ENCODE assay signal across 22 cellular contexts in the genomic region with DNA sequence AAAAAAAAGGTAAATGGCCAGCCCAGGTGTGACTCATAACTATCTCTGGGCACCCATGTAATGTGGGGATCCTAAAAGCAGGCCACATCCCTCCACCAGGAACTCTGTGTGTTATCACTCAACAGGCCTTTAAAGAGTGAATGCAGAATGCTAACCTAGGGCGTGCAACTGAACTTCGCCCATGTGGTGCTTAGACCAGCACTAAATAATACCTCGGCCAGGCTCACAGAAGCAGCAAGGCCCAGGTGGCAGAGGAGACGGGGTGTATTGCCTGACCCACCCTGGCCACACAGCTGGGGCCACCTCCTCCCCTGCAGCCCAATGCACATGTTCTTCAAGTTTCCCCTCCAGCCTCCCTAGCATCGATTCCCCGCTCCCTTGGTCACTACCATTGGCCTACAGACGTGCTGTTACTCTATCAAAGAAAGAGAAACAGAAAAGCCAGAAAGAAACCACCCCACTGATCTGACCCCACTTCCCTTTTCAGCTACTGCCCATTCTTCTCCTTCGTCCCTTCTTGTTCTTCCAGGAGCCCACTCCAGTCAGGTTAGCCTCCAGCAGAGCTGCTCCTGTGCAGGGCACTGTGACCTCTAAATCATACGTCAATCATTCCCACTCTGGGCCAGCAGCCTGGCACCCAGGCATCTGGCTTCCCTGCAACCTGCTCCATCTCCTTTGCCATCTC. TPM values are rescaled to one million over a fixed set of nuclear protein-coding genes. Genes with fewer than 3 reads are reported as not detected.
A peak's percentile ranks its signal among the peaks of the same experiment; 100 is the strongest.
DNase-seq lines count a peak whose midpoint lies in the region; ATAC-seq and TF ChIP-seq lines count a peak whose summit lies in the region.
"Had no signal": no experiment of that assay in that cellular context is flagged by ENCODE, and none has a peak within 500 bp of the region (broad histone marks: within the 10 kb centered on the region; RNA-seq: fewer than 3 reads in every experiment).

No MANE protein-coding gene starts in this region.

- H3K9me3 ChIP-seq in BLaER1 (no peaks in the 10 kb centered on the region), mucosa of descending colon (no peaks in the 10 kb centered on the region)
- H3K9me3 ChIP-seq in BLaER1 treated with 17β-estradiol and CSF1 and Interleukin-3, amounts not matched to agents 10 nM and 100 nM (replicated peaks in 1 of 11): no peaks in the 10 kb centered on the region
- H3K9me3 ChIP-seq: heart right ventricle, sigmoid colon had no signal

- H3K9ac ChIP-seq in BLaER1: no peak overlapping the region
- no peak overlapping the region for H3K9ac ChIP-seq in BLaER1 treated with 17β-estradiol and CSF1 and Interleukin-3, amounts not matched to agents 10 nM and 100 nM

- H3K4me3 ChIP-seq in BLaER1 (no peak overlapping the region), mucosa of descending colon (no peak overlapping the region)
- H3K4me3 ChIP-seq in BLaER1 treated with 17β-estradiol and CSF1 and Interleukin-3, amounts not matched to agents 10 nM and 100 nM: no peak overlapping the region
- H3K4me3 ChIP-seq: dorsolateral prefrontal cortex, heart right ventricle, sigmoid colon, SK-N-MC had no signal

- no peaks in the 10 kb centered on the region for H4K20me1 ChIP-seq in BLaER1
- peaks cover 0 to 5% (median 0%) of the 10 kb centered on the region in 11 experiments; a peak in 2 of 22 replicates for H4K20me1 ChIP-seq in BLaER1 treated with 17β-estradiol and CSF1 and Interleukin-3, amounts not matched to agents 10 nM and 100 nM

- peak overlapping the region; percentile 92 for H3K4me2 ChIP-seq in BLaER1
- peak overlapping the region in 10 of 11 experiments; percentile 21 to 97 (median 85); a peak in 18 of 22 replicates for H3K4me2 ChIP-seq in BLaER1 treated with 17β-estradiol and CSF1 and Interleukin-3, amounts not matched to agents 10 nM and 100 nM

- intact Hi-C loops in mucosa of descending colon (cut with DNase I, micrococcal nuclease): no loop called here

- DNase-seq in SW480 (ENCODE audit: low spot score) (peak; percentile 77), mucosa of descending colon (peak in 2 of 3 donors; percentile 61 to 65), occipital lobe (lab: John Stamatoyannopoulos, UW) (no peak), NAMALWA (ENCODE audit: low spot score) (no peak)
- DNase-seq: activated CD8-positive, alpha-beta memory T cell treated with anti-CD3 and anti-CD28 coated beads, Interleukin-2, amount 50 U/mL, for 48 hours; central memory CD4-positive, alpha-beta T cell; heart right ventricle; mesendoderm; natural killer cell; NCI-H187; sigmoid colon had no signal

- no peak for TF ChIP-seq CTCF in mucosa of descending colon (IDR thresholded peaks at IDR 0.05)

- no peak overlapping the region for H3K27ac ChIP-seq in BLaER1
- H3K27ac ChIP-seq in BLaER1 treated with 17β-estradiol and CSF1 and Interleukin-3, amounts not matched to agents 10 nM and 100 nM: no peak overlapping the region
- H3K27ac ChIP-seq: dorsolateral prefrontal cortex, epithelial cell of prostate, sigmoid colon, SK-N-MC had no signal

- ATAC-seq in mucosa of descending colon: peak; percentile 67
- ATAC-seq in HG03175 (IDR thresholded peaks at IDR 0.05; ENCODE audit: unreplicated experiment): no peak
- ATAC-seq: activated CD4-positive, CD25-positive, alpha-beta regulatory T cell treated with anti-CD3 and anti-CD28 coated beads, Interleukin-2, amount 50 U/mL, for 24 hours; heart right ventricle; left lobe of liver; natural killer cell; stimulated activated memory B cell treated with anti-CD40 and anti-IgM and Interleukin-4, amounts not matched to agents 10 μg/mL and 1 μg/mL and 100 μg/mL, for 72 hours had no signal

- H3K4me1 ChIP-seq in BLaER1 (peaks cover 93% of the 10 kb centered on the region), mucosa of descending colon (ENCODE audit: low read depth) (peaks cover 35% of the 10 kb centered on the region)
- H3K4me1 ChIP-seq in BLaER1 treated with 17β-estradiol and CSF1 and Interleukin-3, amounts not matched to agents 10 nM and 100 nM: peaks cover 32 to 91% (median 84%) of the 10 kb centered on the region in 10 experiments

- H3K36me3 ChIP-seq in BLaER1 (no peaks in the 10 kb centered on the region), mucosa of descending colon (ENCODE audit: low read depth) (no peaks in the 10 kb centered on the region)
- no peaks in the 10 kb centered on the region for H3K36me3 ChIP-seq in BLaER1 treated with 17β-estradiol and CSF1 and Interleukin-3, amounts not matched to agents 10 nM and 100 nM
- H3K36me3 ChIP-seq: heart right ventricle, sigmoid colon had no signal

- no peaks in the 10 kb centered on the region for H3K27me3 ChIP-seq in BLaER1
- no peaks in the 10 kb centered on the region for H3K27me3 ChIP-seq in BLaER1 treated with 17β-estradiol and CSF1 and Interleukin-3, amounts not matched to agents 10 nM and 100 nM
- H3K27me3 ChIP-seq: dorsolateral prefrontal cortex had no signal

RNA-seq across cellular contexts. Expression of a gene that starts 22.0 kb away (rescaled TPM):
- under 1 TPM; 0.20 to 0.98 (median 0.63) TPM for total RNA-seq in mucosa of descending colon
- total RNA-seq in occipital lobe: not detected
- total RNA-seq: astrocyte, fibroblast of villous mesenchyme had no signal

Comparison
In these comparisons a context has a peak if more than half of its experiments do, and no peak if none do; other contexts are left out.
1. DNase-seq: peak in SW480 (single experiment) and mucosa of descending colon (2 of 3); none in occipital lobe (single experiment) and NAMALWA (single experiment).